8 cellular contexts compared by ENCODE assay signal in genomic region chr14:77760381-77761204, GRCh38. TPM values are rescaled to one million over a fixed set of nuclear protein-coding genes. Genes with fewer than 3 reads are reported as not detected.
DNase-seq lines count a peak whose midpoint lies in the region; ATAC-seq and TF ChIP-seq lines count a peak whose summit lies in the region.

TSS of gene SNW1 (minus strand) at chr14:77761156. CDS start at chr14:77761127, 29 bp downstream.

- no peaks in the 10 kb centered on the region for H3K9me3 Mint-ChIP-seq in neural progenitor cell

- DNase-seq in DMS79 treated with DMSO at 0.1 percent for 48 hours (lab: John Stamatoyannopoulos, UW), result peak; percentile 98
- DNase-seq in HuH-7 (ENCODE audit: low spot score), result peak; percentile 83
- peak; percentile 85 for DNase-seq in activated gamma-delta T cell treated with anti-CD3 and anti-CD28 coated beads, Interleukin-2, amount 50 U/mL, for 16 hours (ENCODE audit: low read depth)
- DNase-seq in foreskin melanocyte, result peak; percentile 63
- DNase-seq in neural progenitor cell (ENCODE audit: low spot score), result peak; percentile 97
- peak; percentile 89 for DNase-seq in stromal cell of bone marrow (ENCODE audit: low read depth)

- H3K79me2 ChIP-seq in neural progenitor cell (ENCODE audit: low read depth), result peaks cover 53% of the 10 kb centered on the region

- H3K4me1 Mint-ChIP-seq in neural progenitor cell, result peaks cover 38% of the 10 kb centered on the region

- H3K4me3 ChIP-seq in neural progenitor cell, result peak within 1 kb of the TSS; percentile 92

- H3K4me3 Mint-ChIP-seq in neural progenitor cell, result peak within 1 kb of the TSS; percentile 95

- H2AFZ ChIP-seq in neural progenitor cell (replicated peaks), result peak within 1 kb of the TSS; percentile 90

- H3K27me3 ChIP-seq in neural progenitor cell, result no peaks in the 10 kb centered on the region

- peaks cover 22% of the 10 kb centered on the region for H4K20me1 ChIP-seq in neural progenitor cell (ENCODE audit: low read depth)

- H3K27ac ChIP-seq in neural progenitor cell, result peak within 1 kb of the TSS; percentile 80

- peaks cover 6% of the 10 kb centered on the region for H3K27me3 Mint-ChIP-seq in neural progenitor cell (ENCODE audit: insufficient read depth, low read depth)

- no peaks in the 10 kb centered on the region for H3K36me3 ChIP-seq in neural progenitor cell

- ATAC-seq in GM21515 (IDR thresholded peaks at IDR 0.05; ENCODE audit: unreplicated experiment), result peak; percentile 94

- TF ChIP-seq POLR2A in Raji (IDR thresholded peaks at IDR 0.05; ENCODE audit: insufficient read depth, low read depth, low read length), result peak; percentile 85

- peaks cover 21% of the 10 kb centered on the region for H3K36me3 Mint-ChIP-seq in neural progenitor cell

- peak within 1 kb of the TSS; percentile 80 for H3K4me2 ChIP-seq in neural progenitor cell

- no peaks in the 10 kb centered on the region for H3K9me3 ChIP-seq in neural progenitor cell (ENCODE audit: low read depth)

- H3K9ac ChIP-seq in neural progenitor cell, result peak within 1 kb of the TSS; percentile 88

- peaks cover 18% of the 10 kb centered on the region for H3K4me1 ChIP-seq in neural progenitor cell

- peaks cover 9% of the 10 kb centered on the region for H3F3A ChIP-seq in neural progenitor cell (ENCODE audit: low read depth)

- TF ChIP-seq CTCF in neural progenitor cell (IDR thresholded peaks at IDR 0.05), result peak; percentile 11

- peak within 1 kb of the TSS; percentile 87 for H3K27ac Mint-ChIP-seq in neural progenitor cell

RNA-seq across cellular contexts. Expression of gene SNW1, which starts in this region (rescaled TPM):
- 72.6 and 105 TPM in 2 replicates for total RNA-seq in neural progenitor cell (ENCODE audit: low replicate concordance)

Comparison
In these comparisons a context has a peak if more than half of its experiments do, and no peak if none do; other contexts are left out.
1. Peak in every context shown above with its lines: DNase-seq, ATAC-seq, H3K4me3 ChIP-seq and H3K27ac ChIP-seq.